In the genomic region with DNA sequence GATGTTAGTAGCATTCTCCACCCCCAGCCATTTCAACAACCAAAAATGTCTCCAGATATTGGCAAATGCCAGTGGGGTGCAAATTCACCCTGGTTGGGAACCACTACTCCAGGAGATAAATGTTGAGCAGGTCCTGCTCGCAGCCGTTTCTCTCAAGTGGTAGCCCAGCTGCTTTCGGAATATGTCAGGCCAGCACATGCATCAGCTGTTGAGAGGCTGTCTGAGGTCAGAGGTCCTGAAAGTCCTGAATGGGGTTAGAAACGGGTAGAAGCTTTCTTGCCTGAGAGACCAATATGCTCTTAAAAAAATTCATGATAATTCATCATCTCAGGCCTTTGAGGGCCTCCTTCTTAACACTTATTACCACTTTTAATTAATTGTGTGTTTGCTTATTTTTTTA, we compare ENCODE assay signal across 29 cellular contexts. TPM values are rescaled to one million over a fixed set of nuclear protein-coding genes. Genes with fewer than 3 reads are reported as not detected.
"Had no signal": no experiment of that assay in that cellular context is flagged by ENCODE, and none has a peak within 500 bp of the region (broad histone marks: within the 10 kb centered on the region; RNA-seq: fewer than 3 reads in every experiment).

No MANE protein-coding gene starts in this region.

- H3K4me3 ChIP-seq: coronary artery, esophagus squamous epithelium, heart right ventricle, left lung, prostate gland, right atrium auricular region, skin epidermis, spleen, suprapubic skin, transverse colon, vagina had no signal

- H3K27me3 ChIP-seq: esophagus squamous epithelium, heart right ventricle, left lung, right atrium auricular region, spleen, suprapubic skin, transverse colon, vagina had no signal

- H3K27ac ChIP-seq: coronary artery, esophagus squamous epithelium, heart right ventricle, left lung, prostate gland, right atrium auricular region, skin epidermis, spleen, suprapubic skin, transverse colon, vagina had no signal

- FAIRE-seq: endometrium, islet of Langerhans had no signal

- H3K9me3 ChIP-seq: esophagus squamous epithelium, heart right ventricle, left lung, prostate gland, right atrium auricular region, spleen, suprapubic skin, transverse colon, vagina had no signal

- ATAC-seq: effector memory CD8-positive, alpha-beta T cell; left cardiac atrium; naive thymus-derived CD4-positive, alpha-beta T cell; stimulated activated naive CD8-positive, alpha-beta T cell treated with anti-CD3 and anti-CD28 coated beads, Interleukin-15, amount 100 ng/mL, for 72 hours had no signal

- DNase-seq: dermis blood vessel endothelial cell; effector memory CD8-positive, alpha-beta T cell; erythroblast; esophagus squamous epithelium; foreskin melanocyte; glutamatergic neuron; heart right ventricle; left cardiac atrium; left lung; mammary epithelial cell; naive thymus-derived CD4-positive, alpha-beta T cell; nephron progenitor cell; nucleus accumbens; spleen; stimulated activated naive B cell treated with anti-CD40 and anti-IgM and Interleukin-4, amounts not matched to agents 10 μg/mL and 1 μg/mL and 100 μg/mL, for 72 hours; stimulated activated naive CD8-positive, alpha-beta T cell treated with anti-CD3 and anti-CD28 coated beads, Interleukin-15, amount 100 ng/mL, for 72 hours; transverse colon had no signal

- H3K36me3 ChIP-seq: esophagus squamous epithelium, heart right ventricle, left lung, prostate gland, right atrium auricular region, spleen, suprapubic skin, transverse colon, vagina had no signal

- H3K4me1 ChIP-seq: left lung, prostate gland, right atrium auricular region, spleen, transverse colon, vagina had no signal

RNA-seq across cellular contexts. Expression of gene TEKT5, which starts 31.0 kb away (rescaled TPM):
- total RNA-seq: chondrocyte; dermis blood vessel endothelial cell; esophagus squamous epithelium; left lung; mononuclear cell; naive thymus-derived CD4-positive, alpha-beta T cell; osteocyte; right atrium auricular region; sciatic nerve; vagina had no signal
- polyA plus RNA-seq: heart right ventricle, mammary epithelial cell had no signal
